In the genomic region with DNA sequence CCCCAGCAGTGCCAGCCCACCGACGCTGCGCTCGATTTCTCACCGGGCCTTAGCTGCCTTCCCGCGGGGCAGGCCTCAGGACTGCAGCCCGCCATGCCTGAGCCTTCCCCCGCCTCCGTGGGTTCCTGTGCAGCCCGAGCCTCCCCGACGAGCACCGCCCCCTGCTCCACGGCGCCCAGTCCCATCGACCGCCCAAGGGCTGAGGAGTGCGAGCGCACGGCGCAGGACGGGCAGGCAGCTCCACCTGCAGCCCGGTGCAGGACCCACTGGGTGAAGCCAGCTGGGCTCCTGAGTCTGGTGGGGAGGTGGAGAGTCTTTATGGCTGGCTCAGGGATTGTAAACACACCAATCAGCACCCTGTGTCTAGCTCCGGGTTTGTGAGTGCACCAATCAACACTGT, we compare ENCODE assay signal across 7 cellular contexts. TPM values are rescaled to one million over a fixed set of nuclear protein-coding genes. Genes with fewer than 3 reads are reported as not detected.
DNase-seq lines count a peak whose midpoint lies in the region; ATAC-seq and TF ChIP-seq lines count a peak whose summit lies in the region.
"Not testable (repeated sequence)": the region's sequence is repeated elsewhere in the genome, so short reads cannot be mapped to it uniquely, and the experiment has no call there.

No MANE protein-coding gene starts in this region.

- intact Hi-C loops in right lobe of liver (cut with DNase I): not testable (repeated sequence)

- CTCF ChIA-PET in activated CD8-positive, alpha-beta T cell treated with anti-CD3 and anti-CD28 coated beads, Interleukin-2, amount 10 ng/mL, durations not matched to agents 7 days and 5 days (lab: Charles Lee): interaction anchor here (0.7 to 2.6 kb wide), 6 partner anchors 9 to 727 kb away, joined by 3 to 24 read pairs (median 3); no protein-coding TSS in a partner anchor

- H3K9me3 Mint-ChIP-seq in activated CD8-positive, alpha-beta T cell treated with anti-CD3 and anti-CD28 coated beads, Interleukin-2, amount 10 ng/mL, durations not matched to agents 7 days and 5 days (ENCODE audit: insufficient read depth): not testable (repeated sequence)

- TF ChIP-seq CTCF in Peyer's patch (IDR thresholded peaks at IDR 0.05): not testable (repeated sequence)
- TF ChIP-seq CTCF in right lobe of liver (IDR thresholded peaks at IDR 0.05): peak; percentile 22 to 45 (median 38)

- H3K9me3 ChIP-seq in Peyer's patch, right lobe of liver: not testable (repeated sequence)

- not testable (repeated sequence) for H3K27me3 ChIP-seq in Peyer's patch, right lobe of liver

- not testable (repeated sequence) for H3K36me3 Mint-ChIP-seq in activated CD8-positive, alpha-beta T cell treated with anti-CD3 and anti-CD28 coated beads, Interleukin-2, amount 10 ng/mL, durations not matched to agents 7 days and 5 days (ENCODE audit: low read depth)

- WGBS in right lobe of liver (ENCODE audit: insufficient coverage, low coverage, low lambda C conversion rate, missing lambda C conversion rate): no CpG with 5 or more reads among the region's 25 CpGs

- H3K4me1 Mint-ChIP-seq in activated CD8-positive, alpha-beta T cell treated with anti-CD3 and anti-CD28 coated beads, Interleukin-2, amount 10 ng/mL, durations not matched to agents 7 days and 5 days (ENCODE audit: low read depth): peaks cover 13% of the 10 kb centered on the region

- not testable (repeated sequence) for H3K27me3 Mint-ChIP-seq in activated CD8-positive, alpha-beta T cell treated with anti-CD3 and anti-CD28 coated beads, Interleukin-2, amount 10 ng/mL, durations not matched to agents 7 days and 5 days (ENCODE audit: low read depth)

- not testable (repeated sequence) for TF ChIP-seq POLR2A in Peyer's patch (IDR thresholded peaks at IDR 0.05); right lobe of liver (IDR thresholded peaks at IDR 0.05)

- H3K36me3 ChIP-seq in Peyer's patch, right lobe of liver: not testable (repeated sequence)

- peak overlapping the region; percentile 51 for H3K4me3 Mint-ChIP-seq in activated CD8-positive, alpha-beta T cell treated with anti-CD3 and anti-CD28 coated beads, Interleukin-2, amount 10 ng/mL, durations not matched to agents 7 days and 5 days

- not testable (repeated sequence) for ATAC-seq in activated CD8-positive, alpha-beta T cell treated with anti-CD3 and anti-CD28 coated beads, Interleukin-2, amount 10 ng/mL, durations not matched to agents 7 days and 5 days; right lobe of liver

- peak overlapping the region; percentile 35 to 48 (median 47) for H3K4me3 ChIP-seq in Peyer's patch
- peak overlapping the region; percentile 40 to 53 (median 51) for H3K4me3 ChIP-seq in right lobe of liver

- peak in 2 of 3 donors; percentile 63 to 70 for DNase-seq in Peyer's patch
- peak; percentile 67 for DNase-seq in activated CD8-positive, alpha-beta T cell treated with anti-CD3 and anti-CD28 coated beads, Interleukin-2, amount 10 ng/mL, durations not matched to agents 7 days and 5 days
- peak; percentile 4 to 57 (median 20) for DNase-seq in activated naive CD4-positive, alpha-beta T cell (lab: John Stamatoyannopoulos, UW)
- peak; percentile 15 for DNase-seq in effector CD4-positive, alpha-beta T cell
- peak; percentile 69 to 75 (median 71) for DNase-seq in right lobe of liver
- peak; percentile 20 for DNase-seq in stimulated activated CD4-positive, alpha-beta T cell treated with anti-CD3 and anti-CD28 coated beads, Interleukin-12 subunit alpha, Interleukin-12 subunit beta, amount 100 ng/mL, for 4 hours
- peak; percentile 4 to 33 for DNase-seq in stimulated activated CD8-positive, alpha-beta memory T cell treated with anti-CD3 and anti-CD28 coated beads, Interleukin-7, amount 100 ng/mL, for 1 hour (ENCODE audit: low read depth in 2 of 2)

- not testable (repeated sequence) for H3K4me1 ChIP-seq in Peyer's patch, right lobe of liver

- POLR2A ChIA-PET in activated CD8-positive, alpha-beta T cell treated with anti-CD3 and anti-CD28 coated beads, Interleukin-2, amount 10 ng/mL, durations not matched to agents 7 days and 5 days (lab: Charles Lee): interaction anchor here (0.9 to 1.5 kb wide), 4 partner anchors 28 to 170 kb away, joined by 3 read pairs; a partner anchor contains a TSS

- H3K27ac ChIP-seq in Peyer's patch: peak overlapping the region in 2 of 4 donors; percentile 47 to 77
- not testable (repeated sequence) for H3K27ac ChIP-seq in right lobe of liver

- peak overlapping the region; percentile 46 for H3K27ac Mint-ChIP-seq in activated CD8-positive, alpha-beta T cell treated with anti-CD3 and anti-CD28 coated beads, Interleukin-2, amount 10 ng/mL, durations not matched to agents 7 days and 5 days

RNA-seq across cellular contexts. Expression of a gene that starts 33.7 kb away (rescaled TPM):
- total RNA-seq in Peyer's patch (100 to 1,000 TPM in 1 of 4 donors, 10 to 100 TPM in 3; 10.5 to 167 (median 29.4) TPM), right lobe of liver (10 to 100 TPM in 1 of 6 experiments, 1 to 10 TPM in 5; 2.7 to 10.5 (median 5.3) TPM)
- 10 to 100 TPM; 18.0 to 21.6 TPM for total RNA-seq in activated CD8-positive, alpha-beta T cell treated with anti-CD3 and anti-CD28 coated beads, Interleukin-2, amount 10 ng/mL, durations not matched to agents 7 days and 5 days

Comparison
In these comparisons a context has a peak if more than half of its experiments do, and no peak if none do; other contexts are left out.
1. DNase-seq: peak in every context shown above with its lines; median percentile 71 in right lobe of liver; 67 in activated CD8-positive, alpha-beta T cell treated with anti-CD3 and anti-CD28 coated beads, Interleukin-2, amount 10 ng/mL, durations not matched to agents 7 days and 5 days; 66 in Peyer's patch; 20 in activated naive CD4-positive, alpha-beta T cell; 20 in stimulated activated CD4-positive, alpha-beta T cell treated with anti-CD3 and anti-CD28 coated beads, Interleukin-12 subunit alpha, Interleukin-12 subunit beta, amount 100 ng/mL, for 4 hours; 18 in stimulated activated CD8-positive, alpha-beta memory T cell treated with anti-CD3 and anti-CD28 coated beads, Interleukin-7, amount 100 ng/mL, for 1 hour; 15 in effector CD4-positive, alpha-beta T cell.